In genomic region chr17:76997981-76998531, GRCh38 we compare ENCODE assay signal across 8 cellular contexts.
DNase-seq lines count a peak whose midpoint lies in the region; ATAC-seq and TF ChIP-seq lines count a peak whose summit lies in the region.

No MANE protein-coding gene starts in this region.

- H3K36me3 ChIP-seq in naive thymus-derived CD4-positive, alpha-beta T cell (ENCODE audit: control insufficient read depth in 2 of 3, insufficient read depth in 3 of 3, low read length in 3 of 3) = no peaks in the 10 kb centered on the region

- peak overlapping the region; percentile 24; the same call in 1 of the 2 replicates for H3K4me3 ChIP-seq in GM12865 (ENCODE audit: low read depth, low read length)
- H3K4me3 ChIP-seq in naive thymus-derived CD4-positive, alpha-beta T cell (ENCODE audit: low read length) = peak overlapping the region; percentile 52

- H3K9me3 ChIP-seq in naive thymus-derived CD4-positive, alpha-beta T cell (ENCODE audit: control insufficient read depth in 2 of 3, low read length in 3 of 3) = no peaks in the 10 kb centered on the region

- no peak for TF ChIP-seq CTCF in GM12865 (IDR thresholded peaks at IDR 0.05; ENCODE audit: insufficient read depth, low read depth, low read length, missing control alignments)

- CTCF ChIA-PET in naive thymus-derived CD4-positive, alpha-beta T cell (lab: Charles Lee) = interaction anchor here (0.5 kb wide), 1 partner anchor 337 kb away, joined by 3 read pairs; no protein-coding TSS in a partner anchor

- peak overlapping the region; percentile 58 to 88 (median 74) for H3K4me3 Mint-ChIP-seq in naive thymus-derived CD4-positive, alpha-beta T cell

- H3K27ac ChIP-seq in naive thymus-derived CD4-positive, alpha-beta T cell (ENCODE audit: low read depth, low read length) = peak overlapping the region; percentile 70

- ATAC-seq in HG03196 (IDR thresholded peaks at IDR 0.05; ENCODE audit: unreplicated experiment) (peak; percentile 52), HG03521 (IDR thresholded peaks at IDR 0.05; ENCODE audit: unreplicated experiment) (no peak), HG03095 (IDR thresholded peaks at IDR 0.05; ENCODE audit: unreplicated experiment) (no peak)
- ATAC-seq in naive thymus-derived CD4-positive, alpha-beta T cell = peak; percentile 95

- H3K27me3 ChIP-seq in naive thymus-derived CD4-positive, alpha-beta T cell (ENCODE audit: control insufficient read depth in 2 of 2, insufficient read depth in 2 of 2, low read length in 2 of 2) = no peaks in the 10 kb centered on the region

- DNase-seq in GM12865 (ENCODE audit: low read depth) (peak; percentile 82), NCI-H748 (lab: John Stamatoyannopoulos, UW; ENCODE audit: unreplicated experiment) (no peak), kidney tubule cell (ENCODE audit: low spot score) (no peak)
- DNase-seq in activated CD4-positive, alpha-beta T cell treated with anti-CD3 and anti-CD28 coated beads, Interleukin-2, amount 50 U/mL, for 1 hour = peak; percentile 46
- DNase-seq in naive thymus-derived CD4-positive, alpha-beta T cell = peak in 8 of 9 donors; percentile 45 to 89 (median 80)

- H3K27me3 Mint-ChIP-seq in naive thymus-derived CD4-positive, alpha-beta T cell = no peaks in the 10 kb centered on the region

- POLR2A ChIA-PET in naive thymus-derived CD4-positive, alpha-beta T cell (lab: Charles Lee) = interaction anchor here (0.6 to 2.1 kb wide), 6 partner anchors 11 to 463 kb away, joined by 3 to 10 read pairs (median 3); no protein-coding TSS in a partner anchor

- H3K36me3 Mint-ChIP-seq in naive thymus-derived CD4-positive, alpha-beta T cell = peaks cover 0 to 5% (median 0%) of the 10 kb centered on the region in 5 donors

- peaks cover 33 to 57% of the 10 kb centered on the region in 2 donors for H3K4me1 ChIP-seq in naive thymus-derived CD4-positive, alpha-beta T cell (ENCODE audit: control insufficient read depth in 2 of 2, insufficient read depth in 2 of 2, low read length in 2 of 2)

- no peaks in the 10 kb centered on the region for H3K9me3 Mint-ChIP-seq in naive thymus-derived CD4-positive, alpha-beta T cell

- intact Hi-C loops in naive thymus-derived CD4-positive, alpha-beta T cell (cut with micrococcal nuclease) = loop anchor here (1.0 to 10.0 kb wide), 11 partner anchors 16 to 669 kb away; partner anchors contain the start of genes JMJD6 (in 1 of the 2), METTL23 (in 1 of the 2), MGAT5B (in 1 of the 2) and SEC14L1 (in 1 of the 2)

- peaks cover 27 to 74% (median 57%) of the 10 kb centered on the region in 7 donors for H3K4me1 Mint-ChIP-seq in naive thymus-derived CD4-positive, alpha-beta T cell

- peak overlapping the region; percentile 84 to 99 (median 93) for H3K27ac Mint-ChIP-seq in naive thymus-derived CD4-positive, alpha-beta T cell

Comparison
In these comparisons a context has a peak if more than half of its experiments do, and no peak if none do; other contexts are left out.
1. DNase-seq: peak in GM12865 (single experiment), activated CD4-positive, alpha-beta T cell treated with anti-CD3 and anti-CD28 coated beads, Interleukin-2, amount 50 U/mL, for 1 hour (single experiment) and naive thymus-derived CD4-positive, alpha-beta T cell (8 of 9); none in NCI-H748 (single experiment) and kidney tubule cell (single experiment).
2. ATAC-seq: peak in HG03196 (single experiment) and naive thymus-derived CD4-positive, alpha-beta T cell (single experiment); none in HG03521 (single experiment) and HG03095 (single experiment).